Comparison of ENCODE assay signal across 14 cellular contexts in the genomic region with DNA sequence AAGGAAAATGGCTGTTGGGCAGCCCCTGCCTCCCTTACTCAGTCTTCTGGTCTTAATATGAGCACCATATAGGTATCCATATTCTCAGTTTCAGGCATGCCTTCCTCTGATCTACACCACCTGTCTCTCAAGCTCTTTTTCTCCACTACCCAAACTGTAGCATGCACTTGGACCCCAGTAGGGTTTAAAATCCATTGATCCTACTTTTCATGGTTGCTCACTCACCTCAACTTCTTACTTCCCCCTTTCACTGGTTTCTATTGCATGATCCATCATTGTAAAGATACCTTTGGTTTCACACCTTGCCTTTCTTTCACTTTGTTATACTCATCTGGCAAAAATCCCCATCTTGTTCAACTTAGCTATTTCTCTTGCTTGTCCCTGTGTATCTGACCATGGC.
A peak's percentile ranks its signal among the peaks of the same experiment; 100 is the strongest.
DNase-seq lines count a peak whose midpoint lies in the region; ATAC-seq and TF ChIP-seq lines count a peak whose summit lies in the region.
"Had no signal": no experiment of that assay in that cellular context is flagged by ENCODE, and none has a peak within 500 bp of the region (broad histone marks: within the 10 kb centered on the region; RNA-seq: fewer than 3 reads in every experiment).

No MANE protein-coding gene starts in this region.

- H3K36me3 ChIP-seq in heart left ventricle, result peaks cover 0 to 4% (median 0%) of the 10 kb centered on the region in 9 donors

- no peak for TF ChIP-seq CTCF in heart left ventricle (IDR thresholded peaks at IDR 0.05)

- no peak for TF ChIP-seq POLR2A in heart left ventricle (IDR thresholded peaks at IDR 0.05)

- H3K27ac ChIP-seq in heart left ventricle, result no peak overlapping the region
- H3K27ac ChIP-seq: 22Rv1, KMS-11, RWPE1, VCaP had no signal

- no peaks in the 10 kb centered on the region for H3K27me3 ChIP-seq in heart left ventricle

- no peaks in the 10 kb centered on the region for H3K9me3 ChIP-seq in heart left ventricle

- H3K4me3 ChIP-seq in heart left ventricle, result no peak overlapping the region

- H3K4me3 Mint-ChIP-seq in memory B cell, result no peak overlapping the region

- peak; percentile 49 to 51 for ATAC-seq in activated CD4-positive, CD25-positive, alpha-beta regulatory T cell treated with anti-CD3 and anti-CD28 coated beads, Interleukin-2, amount 50 U/mL, for 24 hours
- ATAC-seq in GM21526 (IDR thresholded peaks at IDR 0.05; ENCODE audit: low FRiP score, unreplicated experiment) (peak; percentile 90), HG03060 (IDR thresholded peaks at IDR 0.05; ENCODE audit: low read depth, unreplicated experiment) (peak; percentile 70), memory B cell (ENCODE audit: low read depth) (peak; percentile 81), heart left ventricle (no peak)

- peaks cover 41% of the 10 kb centered on the region for H3K4me1 Mint-ChIP-seq in memory B cell

- H3K27ac Mint-ChIP-seq in memory B cell, result no peak overlapping the region

- H3K36me3 Mint-ChIP-seq in memory B cell, result peaks cover 34% of the 10 kb centered on the region

- DNase-seq in activated CD4-positive, CD25-positive, alpha-beta regulatory T cell (lab: John Stamatoyannopoulos, UW), result no peak
- DNase-seq in memory B cell (ENCODE audit: low spot score in 2 of 2), result no peak
- DNase-seq in NOMO-1 treated with DMSO at 0.1 percent for 48 hours (lab: John Stamatoyannopoulos, UW; ENCODE audit: unreplicated experiment), result no peak
- DNase-seq in DMS114 treated with DMSO at 0.1 percent for 48 hours (lab: John Stamatoyannopoulos, UW; ENCODE audit: unreplicated experiment), result no peak
- DNase-seq in heart left ventricle, result no peak
- DNase-seq: activated gamma-delta T cell, substantia nigra had no signal

- H3K27me3 Mint-ChIP-seq in memory B cell, result no peaks in the 10 kb centered on the region

- intact Hi-C loops in heart left ventricle (cut with DNase I), result no loop called here

- peaks cover 0 to 9% (median under 1%) of the 10 kb centered on the region in 12 donors for H3K4me1 ChIP-seq in heart left ventricle

- H3K9me3 Mint-ChIP-seq in memory B cell, result peaks cover 2% of the 10 kb centered on the region

Comparison
In these comparisons a context has a peak if more than half of its experiments do, and no peak if none do; other contexts are left out.
1. ATAC-seq: peak in activated CD4-positive, CD25-positive, alpha-beta regulatory T cell treated with anti-CD3 and anti-CD28 coated beads, Interleukin-2, amount 50 U/mL, for 24 hours (2 of 2), GM21526 (single experiment), HG03060 (single experiment) and memory B cell (single experiment); none in heart left ventricle (0 of 4).